Comparison of ENCODE assay signal across 1 cellular context in the genomic region with DNA sequence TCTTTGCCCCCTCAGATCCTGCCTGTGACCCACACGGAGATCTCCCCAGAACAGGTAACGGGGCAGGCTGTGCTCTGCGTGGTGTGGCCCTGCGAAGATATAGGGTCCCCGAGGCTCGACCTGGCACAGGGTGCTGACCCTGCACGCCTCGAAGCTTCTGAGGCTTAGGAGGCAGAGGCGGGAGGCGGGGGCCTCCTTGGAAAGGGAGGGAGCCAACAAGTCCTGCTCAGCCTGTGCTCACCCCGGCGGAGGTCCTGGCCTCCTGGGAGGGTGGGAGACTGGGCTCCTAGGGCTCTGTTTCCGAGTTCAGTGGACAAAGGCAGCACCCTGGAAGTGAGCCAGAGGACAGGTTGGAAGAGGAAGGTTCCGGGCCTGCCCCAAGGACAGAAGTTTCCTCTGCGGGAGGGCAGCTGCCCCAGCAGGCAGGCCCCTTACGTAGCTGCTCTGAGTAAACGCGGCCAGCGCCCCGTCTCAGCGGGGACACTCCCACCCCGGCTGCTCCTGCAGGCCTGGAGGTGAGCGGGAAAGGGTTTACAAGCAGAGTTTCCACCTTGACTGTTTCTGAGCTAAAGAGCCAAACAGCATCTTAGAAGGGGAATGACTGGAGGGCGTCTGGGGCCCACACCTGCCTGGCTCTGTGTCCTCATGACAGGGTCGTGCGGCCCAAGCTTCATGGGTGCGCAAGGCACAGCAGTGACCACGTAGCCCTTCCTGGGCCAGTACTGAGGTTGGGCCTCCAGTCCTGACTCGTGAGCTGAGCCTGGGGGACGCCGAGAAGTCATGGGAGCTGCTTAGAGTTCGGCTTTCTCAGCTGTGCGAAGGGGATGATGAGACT.
TF ChIP-seq lines count a peak whose summit lies in the region.

No MANE protein-coding gene starts in this region.

TF ChIP-seq in IMR-90, 13 proteins besides CTCF, POLR2A, EP300 and RAD21:
- TF ChIP-seq BHLHE40 (IDR thresholded peaks at IDR 0.05; ENCODE audit: low read depth, low read length) (no peak), RFX5 (IDR thresholded peaks at IDR 0.05; ENCODE audit: low read depth, low read length) (no peak), SMC3 (IDR thresholded peaks at IDR 0.05; ENCODE audit: low read depth, low read length) (no peak), MXI1 (IDR thresholded peaks at IDR 0.05; ENCODE audit: borderline replicate concordance, low read depth, low read length) (no peak), FOS (IDR thresholded peaks at IDR 0.05; ENCODE audit: low read depth, low read length) (no peak), MAFK (IDR thresholded peaks at IDR 0.05; ENCODE audit: low read depth, low read length) (no peak), MAZ (IDR thresholded peaks at IDR 0.05; ENCODE audit: borderline replicate concordance, low read depth, low read length) (no peak), CEBPB (IDR thresholded peaks at IDR 0.05; ENCODE audit: low read depth, low read length) (no peak), RCOR1 (IDR thresholded peaks at IDR 0.05; ENCODE audit: insufficient replicate concordance, low read length) (no peak), CHD1 (IDR thresholded peaks at IDR 0.05; ENCODE audit: low read depth, low read length) (no peak), NFE2L2 (IDR thresholded peaks at IDR 0.05; ENCODE audit: low read depth, low read length) (no peak)
- TF ChIP-seq, protein P1, sequence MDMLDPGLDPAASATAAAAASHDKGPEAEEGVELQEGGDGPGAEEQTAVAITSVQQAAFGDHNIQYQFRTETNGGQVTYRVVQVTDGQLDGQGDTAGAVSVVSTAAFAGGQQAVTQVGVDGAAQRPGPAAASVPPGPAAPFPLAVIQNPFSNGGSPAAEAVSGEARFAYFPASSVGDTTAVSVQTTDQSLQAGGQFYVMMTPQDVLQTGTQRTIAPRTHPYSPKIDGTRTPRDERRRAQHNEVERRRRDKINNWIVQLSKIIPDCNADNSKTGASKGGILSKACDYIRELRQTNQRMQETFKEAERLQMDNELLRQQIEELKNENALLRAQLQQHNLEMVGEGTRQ (IDR thresholded peaks at IDR 0.05; ENCODE audit: low read depth, low read length): no peak
- TF ChIP-seq, protein P2, sequence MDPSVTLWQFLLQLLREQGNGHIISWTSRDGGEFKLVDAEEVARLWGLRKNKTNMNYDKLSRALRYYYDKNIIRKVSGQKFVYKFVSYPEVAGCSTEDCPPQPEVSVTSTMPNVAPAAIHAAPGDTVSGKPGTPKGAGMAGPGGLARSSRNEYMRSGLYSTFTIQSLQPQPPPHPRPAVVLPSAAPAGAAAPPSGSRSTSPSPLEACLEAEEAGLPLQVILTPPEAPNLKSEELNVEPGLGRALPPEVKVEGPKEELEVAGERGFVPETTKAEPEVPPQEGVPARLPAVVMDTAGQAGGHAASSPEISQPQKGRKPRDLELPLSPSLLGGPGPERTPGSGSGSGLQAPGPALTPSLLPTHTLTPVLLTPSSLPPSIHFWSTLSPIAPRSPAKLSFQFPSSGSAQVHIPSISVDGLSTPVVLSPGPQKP (IDR thresholded peaks at IDR 0.05; ENCODE audit: borderline replicate concordance, low read depth, low read length): no peak
TF ChIP-seq in IMR-90: peak in this region for 0.
